In genomic region chr6:135506270-135506997, GRCh38 we compare ENCODE assay signal across 8 cellular contexts. TPM values are rescaled to one million over a fixed set of nuclear protein-coding genes. Genes with fewer than 3 reads are reported as not detected.
DNase-seq lines count a peak whose midpoint lies in the region; ATAC-seq, FAIRE-seq and TF ChIP-seq lines count a peak whose summit lies in the region.

No MANE protein-coding gene starts in this region.

- H3K9ac ChIP-seq in GM12878 (ENCODE audit: control insufficient read depth, insufficient read depth, low read length) = no peak overlapping the region

- TF ChIP-seq POLR2A in GM12878 (IDR thresholded peaks at IDR 0.05; ENCODE audit: low read depth, low read length) = no peak
- TF ChIP-seq POLR2A in vagina (IDR thresholded peaks at IDR 0.05) = no peak

- H3K9me3 ChIP-seq in GM12878 (replicated peaks; ENCODE audit: control insufficient read depth, insufficient read depth, low read length) (no peaks in the 10 kb centered on the region), vagina (no peaks in the 10 kb centered on the region), aorta (ENCODE audit: control insufficient read depth, low read length) (no peaks in the 10 kb centered on the region)

- no peaks in the 10 kb centered on the region for H3K79me2 ChIP-seq in GM12878 (ENCODE audit: control insufficient read depth, insufficient read depth, low read length)

- peak; percentile 74 for TF ChIP-seq RAD21 in GM12878 (IDR thresholded peaks at IDR 0.05; ENCODE audit: insufficient read depth, low read depth, low read length)

- TF ChIP-seq EP300 in GM12878 (IDR thresholded peaks at IDR 0.05; ENCODE audit: borderline replicate concordance in 1 of 2, control insufficient read depth in 1 of 2, low read depth in 2 of 2, low read length in 2 of 2) = no peak

- H4K20me1 ChIP-seq in GM12878 (ENCODE audit: control insufficient read depth, insufficient read depth) = no peaks in the 10 kb centered on the region

- H3K27ac ChIP-seq in GM12878 (ENCODE audit: control insufficient read depth, insufficient read depth) (no peak overlapping the region), vagina (no peak overlapping the region), aorta (ENCODE audit: low read depth in 1 of 2, low read length in 2 of 2) (no peak overlapping the region)

- peak overlapping the region; percentile 19; the same call in 1 of the 2 replicates for H3K4me2 ChIP-seq in GM12878 (ENCODE audit: control insufficient read depth, insufficient read depth)

- intact Hi-C loops in GM12878 (cut with micrococcal nuclease; ENCODE audit: unreplicated experiment) (loop anchor here (1.0 to 5.0 kb wide), 3 partner anchors 404 to 811 kb away; no protein-coding TSS in a partner anchor), vagina (cut with DNase I) (no loop called here), aorta (cut with DNase I) (loop anchor here (5.0 to 10.0 kb wide), 2 partner anchors 718 to 721 kb away; no protein-coding TSS in a partner anchor)

- TF ChIP-seq CTCF in GM12878 (IDR thresholded peaks at IDR 0.05 in 2 of 3, conservative IDR thresholded peaks at IDR 0.05 in 1 of 3; ENCODE audit: control insufficient read depth in 2 of 3, extremely low read depth in 1 of 3, insufficient read depth in 1 of 3, low read depth in 3 of 3, low read length in 3 of 3) = peak; percentile 40 to 61 (median 50); a peak in 5 of 6 replicates
- peak; percentile 20 to 62 (median 47) for TF ChIP-seq CTCF in vagina (IDR thresholded peaks at IDR 0.05)

- H3K27me3 ChIP-seq in GM12878 (replicated peaks in 1 of 2; ENCODE audit: control insufficient read depth in 2 of 2, insufficient read depth in 2 of 2, low read length in 1 of 2) = no peaks in the 10 kb centered on the region
- H3K27me3 ChIP-seq in vagina = no peaks in the 10 kb centered on the region
- no peaks in the 10 kb centered on the region for H3K27me3 ChIP-seq in aorta (ENCODE audit: control insufficient read depth in 1 of 2, insufficient read depth in 2 of 2, low read length in 1 of 2)

- RAD21 ChIA-PET in GM12878 (lab: Charles Lee; ENCODE audit: unreplicated experiment) = interaction anchor here (0.5 to 2.1 kb wide), 6 partner anchors 29 to 720 kb away, joined by 4 to 8 read pairs (median 4); no protein-coding TSS in a partner anchor

- DNase-seq in DMS79 treated with DMSO at 0.1 percent for 48 hours (lab: John Stamatoyannopoulos, UW) = peak; percentile 77
- DNase-seq in NCI-H69 (lab: John Stamatoyannopoulos, UW) = peak; percentile 77
- no peak for DNase-seq in GM12878 (ENCODE audit: low read depth, low spot score)
- DNase-seq in kidney tubule cell (ENCODE audit: low spot score) = peak; percentile 53
- DNase-seq in vagina (ENCODE audit: extremely low spot score in 2 of 2) = no peak
- DNase-seq in aorta = no peak

- ATAC-seq in GM19372 (IDR thresholded peaks at IDR 0.05; ENCODE audit: low read depth, unreplicated experiment) (peak; percentile 77), HG03280 (IDR thresholded peaks at IDR 0.05; ENCODE audit: unreplicated experiment) (peak; percentile 87), GM12878 (peak; percentile 96), aorta (ENCODE audit: low FRiP score) (no peak)

- in situ Hi-C loops in GM12878 (cut with MboI) = no loop called here

- FAIRE-seq in GM12878 (lab: Jason Lieb, UNC) = peak; percentile 98

- BruUV-seq in GM12878 (replicated peaks; lab: Mats Ljungman, UMichigan) = no TSS peak

- H3K36me3 ChIP-seq in GM12878 (ENCODE audit: control insufficient read depth in 2 of 2, insufficient read depth in 2 of 2, low read length in 1 of 2) (no peaks in the 10 kb centered on the region), vagina (no peaks in the 10 kb centered on the region), aorta (ENCODE audit: control insufficient read depth in 1 of 2, insufficient read depth in 2 of 2, low read length in 1 of 2) (no peaks in the 10 kb centered on the region)

- SMC1A ChIA-PET in GM12878 (lab: Charles Lee; ENCODE audit: uncharacterized antibody, unreplicated experiment) = interaction anchor here (1.0 to 1.5 kb wide), 5 partner anchors 9 to 246 kb away, joined by 3 to 5 read pairs (median 5); partner anchors contain the start of gene AHI1

- no peaks in the 10 kb centered on the region for H3K4me1 ChIP-seq in GM12878 (ENCODE audit: control insufficient read depth, insufficient read depth, low read length)
- H3K4me1 ChIP-seq in vagina = no peaks in the 10 kb centered on the region
- H3K4me1 ChIP-seq in aorta (ENCODE audit: control insufficient read depth in 1 of 2, insufficient read depth in 2 of 2, low read length in 2 of 2) = no peaks in the 10 kb centered on the region

- WGBS in GM12878 (ENCODE audit: insufficient coverage, insufficient replicate concordance, low lambda C conversion rate, missing lambda C conversion rate) = 0% methylated on average over 4 of the region's 4 CpGs
- WGBS in aorta, 2 donors = 58 to 59% methylated on average over 4 of the region's 4 CpGs

- POLR2A ChIA-PET in GM12878 (lab: Charles Lee) = no interaction called here

- H3K4me3 ChIP-seq in GM12878 (no peak overlapping the region), vagina (no peak overlapping the region), aorta (ENCODE audit: low read length in 2 of 2) (no peak overlapping the region)

- CTCF ChIA-PET in GM12878 (lab: Yijun Ruan, JAX) = interaction anchor here (0.6 to 3.0 kb wide), 16 partner anchors 8 to 724 kb away, joined by 3 to 14 read pairs (median 5); no protein-coding TSS in a partner anchor

- H2AFZ ChIP-seq in GM12878 (ENCODE audit: control insufficient read depth, low read depth, low read length) = peak overlapping the region; percentile 41

TF ChIP-seq in GM12878, 131 proteins besides CTCF, POLR2A, EP300 and RAD21 (continues in another document):
- TF ChIP-seq RUNX3 (IDR thresholded peaks at IDR 0.05; ENCODE audit: low read length) = peak; percentile 50
- TF ChIP-seq TBL1XR1 (IDR thresholded peaks at IDR 0.05; ENCODE audit: low read depth, low read length) = no peak
- TF ChIP-seq SMC3 (IDR thresholded peaks at IDR 0.05; ENCODE audit: borderline replicate concordance, low read length) = peak; percentile 53; the same call in 1 of the 2 replicates
- no peak for TF ChIP-seq RELB (IDR thresholded peaks at IDR 0.05; ENCODE audit: low read depth)
- TF ChIP-seq RB1 (IDR thresholded peaks at IDR 0.05; ENCODE audit: borderline replicate concordance) = peak; percentile 36; the same call in 1 of the 2 replicates
- no peak for TF ChIP-seq LARP7 (IDR thresholded peaks at IDR 0.05)
- no peak for TF ChIP-seq E4F1 (IDR thresholded peaks at IDR 0.05; ENCODE audit: borderline replicate concordance, partially characterized antibody)
- TF ChIP-seq SIN3A (IDR thresholded peaks at IDR 0.05; ENCODE audit: low read depth, low read length) = no peak
- no peak for TF ChIP-seq RFX5 (IDR thresholded peaks at IDR 0.05; ENCODE audit: low read depth, low read length)
- no peak for TF ChIP-seq MYC (IDR thresholded peaks at IDR 0.05; ENCODE audit: insufficient read depth, insufficient read length, insufficient replicate concordance, low read length, severe bottlenecking)
- TF ChIP-seq SMARCA5 (IDR thresholded peaks at IDR 0.05) = 0 out of 2 replicates have a peak, but pooled peaks have one; percentile 45

RNA-seq across cellular contexts. Expression of gene AHI1, which starts 8.9 kb away (rescaled TPM):
- total RNA-seq in GM12878 (2013; cell fraction: nucleolus; rRNA removed) = 46.4 and 46.8 TPM in 2 replicates
- total RNA-seq in GM12878 (2014; rRNA removed) (4.6 and 5.0 TPM in 2 replicates), GM12878 (2014; rRNA removed; fragmentation: Illumina TruSeq; extraction: Trizol) (5.3 and 6.0 TPM in 2 replicates), GM12878 (2021) (4.1 and 5.4 TPM in 2 replicates), vagina (28.7 TPM), aorta (10 to 100 TPM; 44.9 to 65.5 TPM)
- 2.1 TPM for polyA plus RNA-seq in GM12878 (2011; ENCODE audit: low read depth)
- polyA plus RNA-seq in GM12878 (2011; rRNA removed) (9.5 and 15.7 TPM in 2 replicates), GM12878 (2014; fragmentation: Illumina TruSeq; extraction: Trizol) (4.6 and 4.8 TPM in 2 replicates), GM12878 (2014; fragmentation: Nextera tagmentation; extraction: Ambion mirVana) (1 to 10 TPM; 3.2 to 3.6 TPM), GM12878 (2014; rRNA removed) (2.6 and 3.4 TPM in 2 replicates), GM12878 (2016; fragmentation: Nextera tagmentation; extraction: Ambion mirVana) (1 to 10 TPM; 4.8 to 6.6 TPM), aorta (10 to 100 TPM in 1 of 2 donors, 1 to 10 TPM in 1; 4.1 to 28.8 TPM)
- 2.8 and 3.4 TPM in 2 replicates for polyA plus RNA-seq in GM12878 (2011; cell fraction: cytosol; rRNA removed)
- polyA plus RNA-seq in GM12878 (2011; cell fraction: nucleus; rRNA removed) = 12.6 and 13.6 TPM in 2 replicates
- polyA plus RNA-seq in GM12878 (2012) = 6.9 and 9.0 TPM in 2 replicates
- 5.8 and 8.2 TPM in 2 replicates for polyA minus RNA-seq in GM12878 (2011; rRNA and poly(A)+ RNA removed)
- 0.94 and 3.5 TPM in 2 replicates for polyA minus RNA-seq in GM12878 (2011; cell fraction: cytosol; rRNA and poly(A)+ RNA removed)
- polyA minus RNA-seq in GM12878 (2011; cell fraction: nucleus; rRNA and poly(A)+ RNA removed) = 11.4 and 21.3 TPM in 2 replicates

Comparison
In these comparisons a context has a peak if more than half of its experiments do, and no peak if none do; other contexts are left out.
1. DNase-seq: peak in DMS79 treated with DMSO at 0.1 percent for 48 hours (single experiment), NCI-H69 (single experiment) and kidney tubule cell (single experiment); none in GM12878 (single experiment), vagina (0 of 2) and aorta (0 of 2).